In genomic region chrX:102936972-102937371, GRCh38 we compare ENCODE assay signal across 9 cellular contexts. TPM values are rescaled to one million over a fixed set of nuclear protein-coding genes. Genes with fewer than 3 reads are reported as not detected.
A peak's percentile ranks its signal among the peaks of the same experiment; 100 is the strongest.
DNase-seq lines count a peak whose midpoint lies in the region; FAIRE-seq and TF ChIP-seq lines count a peak whose summit lies in the region.
"Not testable (repeated sequence)": the region's sequence is repeated elsewhere in the genome, so short reads cannot be mapped to it uniquely, and the experiment has no call there.
"Had no signal": no experiment of that assay in that cellular context is flagged by ENCODE, and none has a peak within 500 bp of the region (broad histone marks: within the 10 kb centered on the region; RNA-seq: fewer than 3 reads in every experiment).

Gene RAB40AL, plus strand, starts transcription at chrX:102937272. Its CDS starts 47 bp downstream, at chrX:102937319.

- H3K4me1 Mint-ChIP-seq in astrocyte (ENCODE audit: low read depth, unreplicated experiment): not testable (repeated sequence)

- not testable (repeated sequence) for H3K9ac ChIP-seq in astrocyte (ENCODE audit: low read length)

- H3K27me3 ChIP-seq in astrocyte (ENCODE audit: insufficient read depth, low read length); bronchial epithelial cell (ENCODE audit: control insufficient read depth, insufficient read depth, low read length): not testable (repeated sequence)

- H3K4me1 ChIP-seq in astrocyte (ENCODE audit: insufficient read depth, low read length): not testable (repeated sequence)

- not testable (repeated sequence) for H3K9me3 ChIP-seq in astrocyte (ENCODE audit: insufficient read depth, low read depth, low read length)

- peak; percentile 88 for FAIRE-seq in GM12892 (lab: Jason Lieb, UNC)
- peak; percentile 20 for FAIRE-seq in astrocyte (lab: Jason Lieb, UNC)
- peak; percentile 52 for FAIRE-seq in bronchial epithelial cell (lab: Jason Lieb, UNC)

- TF ChIP-seq CTCF in astrocyte (IDR thresholded peaks at IDR 0.05; ENCODE audit: insufficient read depth, low read depth, low read length); bronchial epithelial cell (IDR thresholded peaks at IDR 0.05; ENCODE audit: insufficient read depth, low read length, severe bottlenecking): not testable (repeated sequence)

- not testable (repeated sequence) for H3K27ac Mint-ChIP-seq in astrocyte (ENCODE audit: unreplicated experiment)

- H3K27ac ChIP-seq in astrocyte (ENCODE audit: low read depth, low read length): not testable (repeated sequence)

- DNase-seq in GM12892 (ENCODE audit: insufficient read length); astrocyte (ENCODE audit: low read depth); bronchial epithelial cell (ENCODE audit: low read depth): not testable (repeated sequence)

- TF ChIP-seq POLR2A in GM12892 (IDR thresholded peaks at IDR 0.05; ENCODE audit: low read depth, low read length): not testable (repeated sequence)

- not testable (repeated sequence) for H3K36me3 ChIP-seq in astrocyte (ENCODE audit: insufficient read depth, low read length); bronchial epithelial cell (ENCODE audit: control insufficient read depth, insufficient read depth, low read length)

- not testable (repeated sequence) for H3K4me3 Mint-ChIP-seq in astrocyte (ENCODE audit: unreplicated experiment)

- H3K9me3 Mint-ChIP-seq in astrocyte (ENCODE audit: unreplicated experiment): not testable (repeated sequence)

- H2AFZ ChIP-seq in astrocyte (ENCODE audit: low read depth, low read length): not testable (repeated sequence)

- H3K4me3 ChIP-seq in astrocyte (ENCODE audit: insufficient read depth, low read depth, low read length); bronchial epithelial cell (ENCODE audit: low read depth, low read length): not testable (repeated sequence)

- not testable (repeated sequence) for H4K20me1 ChIP-seq in astrocyte (ENCODE audit: insufficient read depth, low read length)

- not testable (repeated sequence) for H3K4me2 ChIP-seq in astrocyte (ENCODE audit: low read length)

- H3K36me3 Mint-ChIP-seq in astrocyte (ENCODE audit: low read depth, unreplicated experiment): not testable (repeated sequence)

- not testable (repeated sequence) for H3K27me3 Mint-ChIP-seq in astrocyte (ENCODE audit: low read depth, unreplicated experiment)

- not testable (repeated sequence) for H3K79me2 ChIP-seq in astrocyte (ENCODE audit: insufficient read depth, low read length)

RNA-seq across cellular contexts. Expression of gene RAB40AL, which starts in this region (rescaled TPM):
- not detected for polyA plus RNA-seq in GM12892 (2012; ENCODE audit: missing spikeins)
- total RNA-seq in astrocyte (0.25 TPM in 1 of 2 replicates, not detected in the other), bronchial epithelial cell (0.26 and 0.38 TPM in 2 replicates)
- total RNA-seq: A172; CD4-positive, alpha-beta T cell; CD4-positive, CD25-positive, alpha-beta regulatory T cell had no signal
- polyA plus RNA-seq: CD14-positive monocyte; CD4-positive, alpha-beta memory T cell; CD4-positive, CD25-positive, alpha-beta regulatory T cell; CD8-positive, alpha-beta memory T cell had no signal
